ENCODE assay signal across 8 cellular contexts in the genomic region with DNA sequence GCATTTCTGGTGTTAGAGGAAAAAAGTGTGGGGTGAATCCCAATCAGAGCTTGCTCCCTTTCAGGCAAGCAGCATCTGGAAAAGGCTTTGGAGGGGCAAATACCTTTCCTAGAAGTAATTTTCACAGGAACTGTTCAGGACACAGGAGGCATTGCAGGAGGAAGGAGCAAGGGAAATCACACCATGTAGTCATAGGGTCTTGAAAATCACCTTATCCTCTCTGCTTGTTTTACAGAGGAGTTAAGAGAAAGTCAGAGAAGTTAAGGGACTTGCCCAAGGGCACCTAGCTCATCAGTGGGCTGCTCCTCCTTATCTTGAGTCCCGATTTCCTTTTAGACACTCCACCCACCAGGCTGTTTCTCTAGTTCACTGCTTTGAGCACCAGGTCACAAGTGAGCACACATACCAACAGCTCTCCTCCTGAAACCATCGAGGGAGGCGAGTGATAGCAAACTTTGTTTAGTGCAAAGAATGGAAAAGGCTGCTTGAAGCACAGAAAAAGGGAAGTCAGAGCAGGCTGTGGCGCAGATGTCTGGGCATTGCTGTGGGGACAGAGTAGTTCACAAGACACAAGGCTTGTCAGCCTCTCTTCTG.
DNase-seq lines count a peak whose midpoint lies in the region; ATAC-seq and TF ChIP-seq lines count a peak whose summit lies in the region.

No MANE protein-coding gene starts in this region.

- H3K4me2 ChIP-seq in DOHH2 (ENCODE audit: low read length): peak overlapping the region; percentile 87
- H3K4me2 ChIP-seq in MM.1S (ENCODE audit: low read depth, low read length): no peak overlapping the region

- no peak overlapping the region for H3K9ac ChIP-seq in MM.1S (ENCODE audit: low read length)

- CTCF ChIA-PET in RWPE1 (lab: Yijun Ruan, JAX): interaction anchor here (0.7 kb wide), 1 partner anchor 1218 kb away, joined by 3 read pairs; no protein-coding TSS in a partner anchor

- H3K27ac ChIP-seq in DOHH2 (ENCODE audit: low read depth, low read length): peak overlapping the region; percentile 84
- H3K27ac ChIP-seq in MM.1S (ENCODE audit: low read length): no peak overlapping the region
- H3K27ac ChIP-seq in RWPE1: no peak overlapping the region

- no peaks in the 10 kb centered on the region for H4K20me1 ChIP-seq in DOHH2 (ENCODE audit: control insufficient read depth, insufficient read depth, low read depth, low read length)
- H4K20me1 ChIP-seq in MM.1S (ENCODE audit: insufficient read depth, low read length): no peaks in the 10 kb centered on the region

- H3K36me3 ChIP-seq in DOHH2 (ENCODE audit: control insufficient read depth, low read length) (no peaks in the 10 kb centered on the region), MM.1S (replicated peaks; ENCODE audit: insufficient read depth, low read length) (no peaks in the 10 kb centered on the region), BE2C (no peaks in the 10 kb centered on the region)

- H3K4me3 ChIP-seq in DOHH2 (ENCODE audit: low read length): peak overlapping the region; percentile 67
- H3K4me3 ChIP-seq in MM.1S (ENCODE audit: low read length): no peak overlapping the region
- no peak overlapping the region for H3K4me3 ChIP-seq in BE2C (ENCODE audit: low read depth, low read length)

- H3K9me3 Mint-ChIP-seq in activated T-helper 17 cell treated with anti-CD3 and anti-CD28 coated beads, Interleukin-2, amount 50 U/mL, for 72 hours: peaks cover 3% of the 10 kb centered on the region

- H2AFZ ChIP-seq in MM.1S (ENCODE audit: low read length): no peak overlapping the region

- H3K4me1 ChIP-seq in DOHH2 (ENCODE audit: control insufficient read depth, low read length) (peaks cover 77% of the 10 kb centered on the region), MM.1S (ENCODE audit: low read length) (no peaks in the 10 kb centered on the region), BE2C (no peaks in the 10 kb centered on the region)

- TF ChIP-seq CTCF in DOHH2 (IDR thresholded peaks at IDR 0.05; ENCODE audit: low read depth, low read length, poor library complexity, severe bottlenecking): no peak
- no peak for TF ChIP-seq CTCF in MM.1S (IDR thresholded peaks at IDR 0.05; ENCODE audit: low read length)
- TF ChIP-seq CTCF in RWPE1 (conservative IDR thresholded peaks at IDR 0.05; ENCODE audit: low read depth): no peak
- no peak for TF ChIP-seq CTCF in BE2C (IDR thresholded peaks at IDR 0.05; ENCODE audit: low read depth, low read length)

- no peaks in the 10 kb centered on the region for H3K79me2 ChIP-seq in DOHH2 (ENCODE audit: control insufficient read depth, low read length)
- no peaks in the 10 kb centered on the region for H3K79me2 ChIP-seq in MM.1S (ENCODE audit: low read length)

- H3F3A ChIP-seq in DOHH2 (ENCODE audit: control insufficient read depth, insufficient read depth): peaks cover 17% of the 10 kb centered on the region
- no peaks in the 10 kb centered on the region for H3F3A ChIP-seq in MM.1S (ENCODE audit: insufficient read depth, low read length)

- POLR2A ChIA-PET in RWPE1 (lab: Yijun Ruan, JAX; ENCODE audit: low non-redundant PET): no interaction called here

- DNase-seq in MM.1S: no peak
- no peak for DNase-seq in RWPE1 (ENCODE audit: low spot score)
- DNase-seq in iPS-NIHi11 (ENCODE audit: low spot score): no peak
- no peak for DNase-seq in BE2C

- H3K27me3 ChIP-seq in DOHH2 (ENCODE audit: control insufficient read depth, low read length) (peaks cover 10% of the 10 kb centered on the region), MM.1S (replicated peaks; ENCODE audit: insufficient read depth, low read length) (no peaks in the 10 kb centered on the region), BE2C (no peaks in the 10 kb centered on the region)

- H3K9me2 ChIP-seq in DOHH2 (replicated peaks; ENCODE audit: control insufficient read depth, low read length) (no peaks in the 10 kb centered on the region), MM.1S (replicated peaks; ENCODE audit: insufficient read depth, low read length) (no peaks in the 10 kb centered on the region)

- no peaks in the 10 kb centered on the region for H3K27me3 Mint-ChIP-seq in activated T-helper 17 cell treated with anti-CD3 and anti-CD28 coated beads, Interleukin-2, amount 50 U/mL, for 72 hours

- peaks cover 23% of the 10 kb centered on the region for H3K4me1 Mint-ChIP-seq in activated T-helper 17 cell treated with anti-CD3 and anti-CD28 coated beads, Interleukin-2, amount 50 U/mL, for 72 hours

- peak overlapping the region; percentile 65 for H3K27ac Mint-ChIP-seq in activated T-helper 17 cell treated with anti-CD3 and anti-CD28 coated beads, Interleukin-2, amount 50 U/mL, for 72 hours

- no peaks in the 10 kb centered on the region for H3K36me3 Mint-ChIP-seq in activated T-helper 17 cell treated with anti-CD3 and anti-CD28 coated beads, Interleukin-2, amount 50 U/mL, for 72 hours (ENCODE audit: low read depth)

- ATAC-seq in GM19397 (IDR thresholded peaks at IDR 0.05; ENCODE audit: unreplicated experiment) (peak; percentile 55), HG03196 (IDR thresholded peaks at IDR 0.05; ENCODE audit: unreplicated experiment) (peak; percentile 52)
- ATAC-seq in activated T-helper 17 cell treated with anti-CD3 and anti-CD28 coated beads, Interleukin-2, amount 50 U/mL, for 72 hours (replicated peaks): peak; percentile 82

- peaks cover 16% of the 10 kb centered on the region for H3K9me3 ChIP-seq in DOHH2 (ENCODE audit: control insufficient read depth, insufficient read depth, low read length)
- H3K9me3 ChIP-seq in MM.1S (replicated peaks; ENCODE audit: insufficient read depth, low read length): no peaks in the 10 kb centered on the region
- no peaks in the 10 kb centered on the region for H3K9me3 ChIP-seq in BE2C

- peak overlapping the region; percentile 17 for H3K4me3 Mint-ChIP-seq in activated T-helper 17 cell treated with anti-CD3 and anti-CD28 coated beads, Interleukin-2, amount 50 U/mL, for 72 hours
